1 cellular context compared by ENCODE assay signal in the genomic region with DNA sequence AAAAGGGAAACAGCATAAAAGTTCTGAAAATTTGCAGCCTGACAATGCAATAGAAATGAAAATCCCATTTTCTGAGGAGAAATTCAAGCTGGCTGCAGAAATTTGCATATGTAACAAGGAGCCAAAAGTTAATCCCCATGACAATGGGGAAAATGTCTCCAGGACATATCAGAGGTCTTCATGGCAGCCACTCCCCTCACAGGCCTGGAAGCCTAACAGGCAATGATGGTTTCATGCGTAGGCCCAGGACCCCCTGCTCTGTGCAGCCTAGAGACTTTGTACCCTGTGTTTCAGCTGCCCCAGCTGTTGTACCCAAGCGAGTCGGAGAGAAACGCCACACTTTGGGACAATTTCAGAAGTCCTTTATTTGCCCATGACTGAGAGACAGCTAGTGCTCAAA.
TF ChIP-seq lines count a peak whose summit lies in the region.

No MANE protein-coding gene starts in this region.

TF ChIP-seq in GM23338, 12 proteins besides CTCF, POLR2A, EP300 and RAD21 (continued from another document):
- TF ChIP-seq, protein P1, sequence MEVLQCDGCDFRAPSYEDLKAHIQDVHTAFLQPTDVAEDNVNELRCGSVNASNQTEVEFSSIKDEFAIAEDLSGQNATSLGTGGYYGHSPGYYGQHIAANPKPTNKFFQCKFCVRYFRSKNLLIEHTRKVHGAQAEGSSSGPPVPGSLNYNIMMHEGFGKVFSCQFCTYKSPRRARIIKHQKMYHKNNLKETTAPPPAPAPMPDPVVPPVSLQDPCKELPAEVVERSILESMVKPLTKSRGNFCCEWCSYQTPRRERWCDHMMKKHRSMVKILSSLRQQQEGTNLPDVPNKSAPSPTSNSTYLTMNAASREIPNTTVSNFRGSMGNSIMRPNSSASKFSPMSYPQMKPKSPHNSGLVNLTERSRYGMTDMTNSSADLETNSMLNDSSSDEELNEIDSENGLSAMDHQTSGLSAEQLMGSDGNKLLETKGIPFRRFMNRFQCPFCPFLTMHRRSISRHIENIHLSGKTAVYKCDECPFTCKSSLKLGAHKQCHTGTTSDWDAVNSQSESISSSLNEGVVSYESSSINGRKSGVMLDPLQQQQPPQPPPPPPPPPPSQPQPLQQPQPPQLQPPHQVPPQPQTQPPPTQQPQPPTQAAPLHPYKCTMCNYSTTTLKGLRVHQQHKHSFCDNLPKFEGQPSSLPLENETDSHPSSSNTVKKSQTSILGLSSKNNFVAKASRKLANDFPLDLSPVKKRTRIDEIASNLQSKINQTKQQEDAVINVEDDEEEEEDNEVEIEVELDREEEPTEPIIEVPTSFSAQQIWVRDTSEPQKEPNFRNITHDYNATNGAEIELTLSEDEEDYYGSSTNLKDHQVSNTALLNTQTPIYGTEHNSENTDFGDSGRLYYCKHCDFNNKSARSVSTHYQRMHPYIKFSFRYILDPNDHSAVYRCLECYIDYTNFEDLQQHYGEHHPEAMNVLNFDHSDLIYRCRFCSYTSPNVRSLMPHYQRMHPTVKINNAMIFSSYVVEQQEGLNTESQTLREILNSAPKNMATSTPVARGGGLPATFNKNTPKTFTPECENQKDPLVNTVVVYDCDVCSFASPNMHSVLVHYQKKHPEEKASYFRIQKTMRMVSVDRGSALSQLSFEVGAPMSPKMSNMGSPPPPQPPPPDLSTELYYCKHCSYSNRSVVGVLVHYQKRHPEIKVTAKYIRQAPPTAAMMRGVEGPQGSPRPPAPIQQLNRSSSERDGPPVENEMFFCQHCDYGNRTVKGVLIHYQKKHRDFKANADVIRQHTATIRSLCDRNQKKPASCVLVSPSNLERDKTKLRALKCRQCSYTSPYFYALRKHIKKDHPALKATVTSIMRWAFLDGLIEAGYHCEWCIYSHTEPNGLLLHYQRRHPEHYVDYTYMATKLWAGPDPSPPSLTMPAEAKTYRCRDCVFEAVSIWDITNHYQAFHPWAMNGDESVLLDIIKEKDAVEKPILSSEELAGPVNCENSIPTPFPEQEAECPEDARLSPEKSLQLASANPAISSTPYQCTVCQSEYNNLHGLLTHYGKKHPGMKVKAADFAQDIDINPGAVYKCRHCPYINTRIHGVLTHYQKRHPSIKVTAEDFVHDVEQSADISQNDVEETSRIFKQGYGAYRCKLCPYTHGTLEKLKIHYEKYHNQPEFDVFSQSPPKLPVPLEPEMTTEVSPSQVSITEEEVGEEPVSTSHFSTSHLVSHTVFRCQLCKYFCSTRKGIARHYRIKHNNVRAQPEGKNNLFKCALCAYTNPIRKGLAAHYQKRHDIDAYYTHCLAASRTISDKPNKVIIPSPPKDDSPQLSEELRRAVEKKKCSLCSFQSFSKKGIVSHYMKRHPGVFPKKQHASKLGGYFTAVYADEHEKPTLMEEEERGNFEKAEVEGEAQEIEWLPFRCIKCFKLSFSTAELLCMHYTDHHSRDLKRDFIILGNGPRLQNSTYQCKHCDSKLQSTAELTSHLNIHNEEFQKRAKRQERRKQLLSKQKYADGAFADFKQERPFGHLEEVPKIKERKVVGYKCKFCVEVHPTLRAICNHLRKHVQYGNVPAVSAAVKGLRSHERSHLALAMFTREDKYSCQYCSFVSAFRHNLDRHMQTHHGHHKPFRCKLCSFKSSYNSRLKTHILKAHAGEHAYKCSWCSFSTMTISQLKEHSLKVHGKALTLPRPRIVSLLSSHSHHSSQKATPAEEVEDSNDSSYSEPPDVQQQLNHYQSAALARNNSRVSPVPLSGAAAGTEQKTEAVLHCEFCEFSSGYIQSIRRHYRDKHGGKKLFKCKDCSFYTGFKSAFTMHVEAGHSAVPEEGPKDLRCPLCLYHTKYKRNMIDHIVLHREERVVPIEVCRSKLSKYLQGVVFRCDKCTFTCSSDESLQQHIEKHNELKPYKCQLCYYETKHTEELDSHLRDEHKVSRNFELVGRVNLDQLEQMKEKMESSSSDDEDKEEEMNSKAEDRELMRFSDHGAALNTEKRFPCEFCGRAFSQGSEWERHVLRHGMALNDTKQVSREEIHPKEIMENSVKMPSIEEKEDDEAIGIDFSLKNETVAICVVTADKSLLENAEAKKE (CRISPR knock-in tag; IDR thresholded peaks at IDR 0.05): no peak
